1 cellular context compared by ENCODE assay signal in the genomic region with DNA sequence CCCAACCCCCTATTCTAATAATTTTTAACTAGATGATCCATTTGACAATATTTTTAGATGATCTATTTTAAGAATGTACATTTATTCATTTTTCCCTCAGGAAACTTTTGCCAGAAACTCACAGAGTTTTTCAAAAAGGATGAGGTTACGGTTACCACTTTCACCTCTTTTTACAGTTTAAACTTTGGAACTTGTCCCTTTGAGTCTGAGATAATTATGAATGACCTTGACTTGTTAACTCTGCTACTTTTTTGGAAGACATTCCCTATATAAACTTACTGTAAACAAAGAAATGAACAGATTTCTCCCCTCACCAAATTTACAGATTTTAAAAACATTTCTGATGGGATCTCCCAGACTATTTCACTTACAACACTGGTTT.
TF ChIP-seq lines count a peak whose summit lies in the region.

No MANE protein-coding gene starts in this region.

TF ChIP-seq in K562, 482 proteins besides CTCF, POLR2A, EP300 and RAD21:
- TF ChIP-seq ZFP36 (IDR thresholded peaks at IDR 0.05; ENCODE audit: low read depth, low read length, partially characterized antibody) (no peak), JUND (IDR thresholded peaks at IDR 0.05; ENCODE audit: borderline replicate concordance, low read depth, low read length) (no peak), JUND (tag; IDR thresholded peaks at IDR 0.05; ENCODE audit: borderline replicate concordance, low read depth, low read length) (no peak), ZC3H8 (IDR thresholded peaks at IDR 0.05) (no peak), ZNF121 (CRISPR knock-in tag; conservative IDR thresholded peaks at IDR 0.05) (no peak), POLR2AphosphoS5 (IDR thresholded peaks at IDR 0.05; ENCODE audit: control insufficient read depth, insufficient read depth, low read depth, low read length) (no peak), NELFE (IDR thresholded peaks at IDR 0.05; ENCODE audit: insufficient read depth, insufficient read length) (no peak), KAT7 (CRISPR knock-in tag; IDR thresholded peaks at IDR 0.05; ENCODE audit: borderline replicate concordance) (no peak), ZNF695 (CRISPR knock-in tag; IDR thresholded peaks at IDR 0.05) (no peak), ZBTB17 (CRISPR knock-in tag; IDR thresholded peaks at IDR 0.05) (no peak), SREBF2 (CRISPR knock-in tag; IDR thresholded peaks at IDR 0.05) (no peak)
- TF ChIP-seq, protein P1, sequence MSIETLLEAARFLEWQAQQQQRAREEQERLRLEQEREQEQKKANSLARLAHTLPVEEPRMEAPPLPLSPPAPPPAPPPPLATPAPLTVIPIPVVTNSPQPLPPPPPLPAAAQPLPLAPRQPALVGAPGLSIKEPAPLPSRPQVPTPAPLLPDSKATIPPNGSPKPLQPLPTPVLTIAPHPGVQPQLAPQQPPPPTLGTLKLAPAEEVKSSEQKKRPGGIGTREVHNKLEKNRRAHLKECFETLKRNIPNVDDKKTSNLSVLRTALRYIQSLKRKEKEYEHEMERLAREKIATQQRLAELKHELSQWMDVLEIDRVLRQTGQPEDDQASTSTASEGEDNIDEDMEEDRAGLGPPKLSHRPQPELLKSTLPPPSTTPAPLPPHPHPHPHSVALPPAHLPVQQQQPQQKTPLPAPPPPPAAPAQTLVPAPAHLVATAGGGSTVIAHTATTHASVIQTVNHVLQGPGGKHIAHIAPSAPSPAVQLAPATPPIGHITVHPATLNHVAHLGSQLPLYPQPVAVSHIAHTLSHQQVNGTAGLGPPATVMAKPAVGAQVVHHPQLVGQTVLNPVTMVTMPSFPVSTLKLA (conservative IDR thresholded peaks at IDR 0.05) = no peak
